ENCODE assay signal across 31 cellular contexts in the genomic region with DNA sequence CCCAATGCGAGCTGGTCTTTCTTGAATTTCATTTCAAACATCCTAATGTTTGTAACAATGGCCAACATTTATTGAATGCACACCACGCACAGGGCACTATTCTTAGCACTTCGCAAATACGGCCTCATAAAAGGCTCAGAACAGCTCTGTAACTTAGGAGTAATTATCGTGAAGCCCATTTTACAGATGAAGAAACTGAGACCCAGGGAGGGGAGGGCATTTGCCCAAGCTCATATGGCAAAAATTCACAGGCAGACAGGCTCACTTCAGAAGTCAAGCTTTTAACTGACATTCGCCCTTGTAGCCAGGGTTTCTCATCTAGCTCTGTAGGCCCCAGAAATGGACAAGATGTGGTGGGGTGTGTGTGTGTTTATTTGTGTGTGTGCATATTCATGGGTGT.
"Had no signal": no experiment of that assay in that cellular context is flagged by ENCODE, and none has a peak within 500 bp of the region (broad histone marks: within the 10 kb centered on the region; RNA-seq: fewer than 3 reads in every experiment).

No MANE protein-coding gene starts in this region.

- ATAC-seq: activated CD4-positive, CD25-positive, alpha-beta regulatory T cell treated with anti-CD3 and anti-CD28 coated beads, Interleukin-2, amount 50 U/mL, for 24 hours; effector memory CD8-positive, alpha-beta T cell; foreskin keratinocyte; heart left ventricle; natural killer cell treated with Interleukin-12 subunit alpha and Interleukin-12 subunit beta and Interleukin-15 and Interleukin-18, amount 100 ng/mL, for 72 hours; stimulated activated memory B cell treated with anti-CD40 and anti-IgM and Interleukin-4, amounts not matched to agents 10 μg/mL and 1 μg/mL and 100 μg/mL, for 72 hours; stimulated activated naive CD8-positive, alpha-beta T cell treated with anti-CD3 and anti-CD28 coated beads, Interleukin-15, amount 100 ng/mL, for 72 hours; upper lobe of right lung had no signal

- H3K4me3 ChIP-seq: ascending aorta, heart left ventricle, ovary, thyroid gland, upper lobe of right lung had no signal

- H3K9me3 ChIP-seq: ascending aorta, heart left ventricle, neutrophil, ovary, sigmoid colon, thyroid gland, upper lobe of right lung had no signal

- H3K27ac ChIP-seq: ascending aorta, brain microvascular endothelial cell, foreskin keratinocyte, heart left ventricle, neutrophil, thyroid gland, upper lobe of right lung, VCaP had no signal

- H3K36me3 Mint-ChIP-seq: activated naive CD8-positive, alpha-beta T cell; natural killer cell treated with Interleukin-12 subunit alpha and Interleukin-12 subunit beta and Interleukin-15 and Interleukin-18, amount 100 ng/mL, for 72 hours; stimulated activated memory B cell treated with anti-CD40 and anti-IgM and Interleukin-4, amounts not matched to agents 10 μg/mL and 1 μg/mL and 100 μg/mL, for 72 hours had no signal

- H3K4me1 Mint-ChIP-seq: stimulated activated memory B cell treated with anti-CD40 and anti-IgM and Interleukin-4, amounts not matched to agents 10 μg/mL and 1 μg/mL and 100 μg/mL, for 72 hours; stimulated activated naive CD8-positive, alpha-beta T cell treated with anti-CD3 and anti-CD28 coated beads, Interleukin-15, amount 100 ng/mL, for 72 hours had no signal

- H3K27ac Mint-ChIP-seq: activated naive CD8-positive, alpha-beta T cell; effector memory CD8-positive, alpha-beta T cell; natural killer cell treated with Interleukin-12 subunit alpha and Interleukin-12 subunit beta and Interleukin-15 and Interleukin-18, amount 100 ng/mL, for 72 hours; progenitor cell of endocrine pancreas; stimulated activated memory B cell treated with anti-CD40 and anti-IgM and Interleukin-4, amounts not matched to agents 10 μg/mL and 1 μg/mL and 100 μg/mL, for 72 hours; stimulated activated naive CD8-positive, alpha-beta T cell treated with anti-CD3 and anti-CD28 coated beads, Interleukin-15, amount 100 ng/mL, for 72 hours; T-helper 1 cell treated with Interleukin-12 subunit alpha and Interleukin-12 subunit beta and Interleukin-4 antibody, amounts not matched to agents 30 μg/mL and 1 μg/mL, for 36 hours had no signal

- H3K4me3 Mint-ChIP-seq: activated naive CD8-positive, alpha-beta T cell; effector memory CD8-positive, alpha-beta T cell; natural killer cell treated with Interleukin-12 subunit alpha and Interleukin-12 subunit beta and Interleukin-15 and Interleukin-18, amount 100 ng/mL, for 72 hours; stimulated activated memory B cell treated with anti-CD40 and anti-IgM and Interleukin-4, amounts not matched to agents 10 μg/mL and 1 μg/mL and 100 μg/mL, for 72 hours; stimulated activated naive CD8-positive, alpha-beta T cell treated with anti-CD3 and anti-CD28 coated beads, Interleukin-15, amount 100 ng/mL, for 72 hours; T-helper 1 cell treated with Interleukin-12 subunit alpha and Interleukin-12 subunit beta and Interleukin-4 antibody, amounts not matched to agents 30 μg/mL and 1 μg/mL, for 36 hours had no signal

- DNase-seq: activated CD4-positive, alpha-beta T cell treated with anti-CD3 and anti-CD28 coated beads for 48 hours; activated CD4-positive, alpha-beta T cell treated with anti-CD3 and anti-CD28 coated beads, Interleukin-2, amount 50 U/mL, for 48 hours; activated CD8-positive, alpha-beta memory T cell treated with anti-CD3 and anti-CD28 coated beads for 24 hours; activated effector memory CD4-positive, alpha-beta T cell treated with Interleukin-2 at 50 U/mL for 16 hours; activated naive CD4-positive, alpha-beta T cell treated with Interleukin-2 at 50 U/mL for 16 hours; brain microvascular endothelial cell; cortex of kidney; effector memory CD8-positive, alpha-beta T cell; erythroblast; foreskin keratinocyte; heart left ventricle; retina; small intestine; stimulated activated CD4-positive, alpha-beta T cell treated with anti-CD3 and anti-CD28 coated beads, Interleukin-1b, Interleukin-23, amount 100 ng/mL, for 48 hours; stimulated activated CD4-positive, alpha-beta T cell treated with anti-CD3 and anti-CD28 coated beads, Interleukin-4, amount 100 ng/mL, for 4 hours; stimulated activated CD8-positive, alpha-beta memory T cell treated with anti-CD3 and anti-CD28 coated beads, Interleukin-4, amount 100 ng/mL, for 48 hours; stimulated activated naive CD8-positive, alpha-beta T cell treated with anti-CD3 and anti-CD28 coated beads, Interleukin-15, amount 100 ng/mL, for 72 hours; T-helper 9 cell; thyroid gland; upper lobe of right lung had no signal

- H3K9me3 Mint-ChIP-seq: natural killer cell treated with Interleukin-12 subunit alpha and Interleukin-12 subunit beta and Interleukin-15 and Interleukin-18, amount 100 ng/mL, for 72 hours; stimulated activated naive CD8-positive, alpha-beta T cell treated with anti-CD3 and anti-CD28 coated beads, Interleukin-15, amount 100 ng/mL, for 72 hours; T-helper 1 cell treated with Interleukin-12 subunit alpha and Interleukin-12 subunit beta and Interleukin-4 antibody, amounts not matched to agents 30 μg/mL and 1 μg/mL, for 36 hours had no signal

- H3K27me3 Mint-ChIP-seq: effector memory CD8-positive, alpha-beta T cell had no signal

- H3K4me1 ChIP-seq: ascending aorta, foreskin keratinocyte, heart left ventricle, thyroid gland, upper lobe of right lung had no signal

- H3K27me3 ChIP-seq: ascending aorta, brain microvascular endothelial cell, foreskin keratinocyte, heart left ventricle, ovary, sigmoid colon, thyroid gland, upper lobe of right lung had no signal

- H3K36me3 ChIP-seq: ascending aorta, brain microvascular endothelial cell, heart left ventricle, neutrophil, ovary, sigmoid colon, thyroid gland, upper lobe of right lung had no signal
